20 cellular contexts compared by ENCODE assay signal in the genomic region with DNA sequence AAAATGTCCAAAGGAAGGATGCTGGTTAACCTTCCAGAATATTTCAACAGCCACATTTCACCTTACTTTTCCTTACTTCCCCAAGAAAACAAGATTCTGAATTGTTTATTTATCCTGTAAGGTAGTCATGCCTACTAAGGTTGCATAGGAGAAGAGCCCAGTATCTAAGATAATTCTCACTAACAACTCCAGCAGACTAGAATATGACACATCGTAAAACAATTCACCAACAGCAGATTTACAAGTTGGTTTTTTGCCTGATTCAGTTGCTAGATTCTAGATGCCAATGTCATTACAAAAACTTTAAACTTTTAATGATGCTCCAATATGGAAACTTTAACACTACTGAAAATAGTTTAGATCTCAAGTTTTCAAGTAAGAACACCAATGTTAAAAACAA.
DNase-seq lines count a peak whose midpoint lies in the region; ATAC-seq lines count a peak whose summit lies in the region.
"Had no signal": no experiment of that assay in that cellular context is flagged by ENCODE, and none has a peak within 500 bp of the region (broad histone marks: within the 10 kb centered on the region; RNA-seq: fewer than 3 reads in every experiment).

No MANE protein-coding gene starts in this region.

- no peak for ATAC-seq in left cardiac atrium
- ATAC-seq: left lung; naive thymus-derived CD8-positive, alpha-beta T cell had no signal

- peak; percentile 31 for DNase-seq in AG08395 (ENCODE audit: low spot score)
- peak; percentile 38 for DNase-seq in GM04504 (ENCODE audit: low read depth)
- DNase-seq in RPMI7951 (ENCODE audit: low read depth): peak; percentile 37
- DNase-seq in fibroblast of gingiva (ENCODE audit: low read depth): peak; percentile 27
- DNase-seq in NOMO-1 (lab: John Stamatoyannopoulos, UW; ENCODE audit: unreplicated experiment in 2 of 2): no peak
- DNase-seq in glomerular visceral epithelial cell (ENCODE audit: extremely low spot score): no peak
- no peak for DNase-seq in left cardiac atrium
- no peak for DNase-seq in HPDE6-E6E7 (ENCODE audit: extremely low spot score)
- DNase-seq: activated CD4-positive, alpha-beta T cell treated with anti-CD3 and anti-CD28 coated beads for 48 hours; activated naive CD4-positive, alpha-beta T cell treated with anti-CD3 and anti-CD28 coated beads for 36 hours; anterior cingulate cortex; C1 segment of cervical spinal cord; dorsolateral prefrontal cortex; foreskin melanocyte; Karpas-422; left lung; naive thymus-derived CD8-positive, alpha-beta T cell; NCI-H1694; NCI-H2171; NCI-H526 had no signal

- intact Hi-C loops in left cardiac atrium (cut with DNase I): no loop called here

Comparison
In these comparisons a context has a peak if more than half of its experiments do, and no peak if none do; other contexts are left out.
1. DNase-seq: peak in AG08395 (single experiment), GM04504 (single experiment), RPMI7951 (single experiment) and fibroblast of gingiva (single experiment); none in NOMO-1 (0 of 2), glomerular visceral epithelial cell (single experiment), left cardiac atrium (single experiment) and HPDE6-E6E7 (single experiment).